In genomic region chr9:134217431-134218210, GRCh38 we compare ENCODE assay signal across 1 cellular context.
A peak's percentile ranks its signal among the peaks of the same experiment; 100 is the strongest.
TF ChIP-seq lines count a peak whose summit lies in the region.

No MANE protein-coding gene starts in this region.

TF ChIP-seq in H1, 55 proteins besides CTCF, POLR2A, EP300 and RAD21:
- TF ChIP-seq ATF3 (IDR thresholded peaks at IDR 0.05; ENCODE audit: insufficient read depth, low read depth, low read length) (no peak), SUZ12 (IDR thresholded peaks at IDR 0.05; ENCODE audit: low read length) (no peak), SP4 (IDR thresholded peaks at IDR 0.05; ENCODE audit: low read length) (no peak), YY1 (IDR thresholded peaks at IDR 0.05; ENCODE audit: low read depth, low read length) (0 out of 2 replicates have a peak, but pooled peaks have one; percentile 32)
TF ChIP-seq in H1: peak in this region for 1.
